27 cellular contexts compared by ENCODE assay signal in genomic region chr12:80943345-80943744, GRCh38. TPM values are rescaled to one million over a fixed set of nuclear protein-coding genes. Genes with fewer than 3 reads are reported as not detected.
"Had no signal": no experiment of that assay in that cellular context is flagged by ENCODE, and none has a peak within 500 bp of the region (broad histone marks: within the 10 kb centered on the region; RNA-seq: fewer than 3 reads in every experiment).

No MANE protein-coding gene starts in this region.

- ATAC-seq: activated naive CD4-positive, alpha-beta T cell treated with anti-CD3 and anti-CD28 coated beads, Interleukin-2, amount 50 U/mL, for 72 hours; activated T-cell treated with anti-CD3 and anti-CD28 coated beads, Interleukin-2, amount 50 U/mL, for 72 hours; effector memory CD8-positive, alpha-beta T cell had no signal

- DNase-seq: activated CD4-positive, alpha-beta memory T cell treated with anti-CD3 and anti-CD28 coated beads, Interleukin-2, amount 10 ng/mL, durations not matched to agents 7 days and 5 days; activated CD4-positive, alpha-beta T cell treated with anti-CD3 and anti-CD28 coated beads for 4 hours; activated CD4-positive, alpha-beta T cell treated with anti-CD3 and anti-CD28 coated beads, Interleukin-2, amount 10 ng/mL, durations not matched to agents 7 days and 5 days; activated CD4-positive, alpha-beta T cell treated with anti-CD3 and anti-CD28 coated beads, Interleukin-2, amount 50 U/mL, for 4 hours; activated CD4-positive, CD25-positive, alpha-beta regulatory T cell; activated CD4-positive, CD25-positive, alpha-beta regulatory T cell treated with anti-CD3 and anti-CD28 coated beads, Interleukin-2, amount 50 U/mL, for 72 hours; activated CD8-positive, alpha-beta memory T cell treated with anti-CD3 and anti-CD28 coated beads, Interleukin-2, amount 50 U/mL, for 48 hours; activated gamma-delta T cell; activated naive CD4-positive, alpha-beta T cell; activated naive CD4-positive, alpha-beta T cell treated with anti-CD3 and anti-CD28 coated beads, Interleukin-2, amount 10 ng/mL, durations not matched to agents 7 days and 5 days; activated naive CD8-positive, alpha-beta T cell treated with anti-CD3 and anti-CD28 coated beads, Interleukin-2, amount 10 ng/mL, durations not matched to agents 7 days and 5 days; activated T-cell treated with anti-CD3 and anti-CD28 coated beads for 4 hours; activated T-cell treated with anti-CD3 and anti-CD28 coated beads, Interleukin-2, amount 50 U/mL, for 24 hours; activated T-cell treated with anti-CD3 and anti-CD28 coated beads, Interleukin-2, amount 50 U/mL, for 72 hours; central memory CD4-positive, alpha-beta T cell; cerebellar nuclear complex; dorsolateral prefrontal cortex; effector memory CD8-positive, alpha-beta T cell; esophagus squamous epithelium; foreskin melanocyte; head of caudate nucleus; T-helper 2 cell had no signal

- H3K4me3 ChIP-seq: ascending aorta, breast epithelium, cardiac muscle cell, coronary artery, dorsolateral prefrontal cortex, esophagus squamous epithelium had no signal

RNA-seq across cellular contexts. Expression of gene LIN7A, which starts 5.6 kb away (rescaled TPM):
- total RNA-seq: activated CD4-positive, alpha-beta memory T cell treated with anti-CD3 and anti-CD28 coated beads, Interleukin-2, amount 10 ng/mL, durations not matched to agents 7 days and 5 days; activated CD4-positive, alpha-beta T cell treated with anti-CD3 and anti-CD28 coated beads, Interleukin-2, amount 10 ng/mL, durations not matched to agents 7 days and 5 days; activated naive CD4-positive, alpha-beta T cell treated with anti-CD3 and anti-CD28 coated beads, Interleukin-2, amount 50 U/mL, for 72 hours; activated naive CD8-positive, alpha-beta T cell treated with anti-CD3 and anti-CD28 coated beads, Interleukin-2, amount 10 ng/mL, durations not matched to agents 7 days and 5 days; activated T-cell treated with anti-CD3 and anti-CD28 coated beads, Interleukin-2, amount 50 U/mL, for 72 hours had no signal
